Comparison of ENCODE assay signal across 12 cellular contexts in genomic region chr5:149586708-149587318, GRCh38. TPM values are rescaled to one million over a fixed set of nuclear protein-coding genes. Genes with fewer than 3 reads are reported as not detected.
A peak's percentile ranks its signal among the peaks of the same experiment; 100 is the strongest.
DNase-seq lines count a peak whose midpoint lies in the region; ATAC-seq and TF ChIP-seq lines count a peak whose summit lies in the region.
"Had no signal": no experiment of that assay in that cellular context is flagged by ENCODE, and none has a peak within 500 bp of the region (broad histone marks: within the 10 kb centered on the region; RNA-seq: fewer than 3 reads in every experiment).

No MANE protein-coding gene starts in this region.

- no peaks in the 10 kb centered on the region for H3K36me3 Mint-ChIP-seq in activated CD8-positive, alpha-beta memory T cell treated with anti-CD3 and anti-CD28 coated beads, Interleukin-2, amount 10 ng/mL, durations not matched to agents 7 days and 5 days

- no peak overlapping the region for H3K4me3 Mint-ChIP-seq in activated CD8-positive, alpha-beta memory T cell treated with anti-CD3 and anti-CD28 coated beads, Interleukin-2, amount 10 ng/mL, durations not matched to agents 7 days and 5 days

- peak; percentile 42 for ATAC-seq in activated CD8-positive, alpha-beta memory T cell treated with anti-CD3 and anti-CD28 coated beads, Interleukin-2, amount 10 ng/mL, durations not matched to agents 7 days and 5 days
- no peak for ATAC-seq in HG03039 (IDR thresholded peaks at IDR 0.05; ENCODE audit: unreplicated experiment)

- H3K4me1 Mint-ChIP-seq in activated CD8-positive, alpha-beta memory T cell treated with anti-CD3 and anti-CD28 coated beads, Interleukin-2, amount 10 ng/mL, durations not matched to agents 7 days and 5 days: peaks cover 5% of the 10 kb centered on the region

- H3K27me3 Mint-ChIP-seq in activated CD8-positive, alpha-beta memory T cell treated with anti-CD3 and anti-CD28 coated beads, Interleukin-2, amount 10 ng/mL, durations not matched to agents 7 days and 5 days: peaks cover 26% of the 10 kb centered on the region

- no peak for TF ChIP-seq POLR2A in erythroblast (IDR thresholded peaks at IDR 0.05; ENCODE audit: low read length)

- CTCF ChIA-PET in activated CD8-positive, alpha-beta memory T cell treated with anti-CD3 and anti-CD28 coated beads, Interleukin-2, amount 10 ng/mL, durations not matched to agents 7 days and 5 days (lab: Charles Lee): interaction anchor here (1.0 to 1.5 kb wide), 2 partner anchors 9 to 10 kb away, joined by 3 to 5 read pairs; no protein-coding TSS in a partner anchor

- peak overlapping the region; percentile 2 for H3K27ac ChIP-seq in temporal lobe (ENCODE audit: low read depth, low read length)

- no peaks in the 10 kb centered on the region for H3K9me3 Mint-ChIP-seq in activated CD8-positive, alpha-beta memory T cell treated with anti-CD3 and anti-CD28 coated beads, Interleukin-2, amount 10 ng/mL, durations not matched to agents 7 days and 5 days (ENCODE audit: low read depth)

- in situ Hi-C loops in ACHN (cut with HindIII; ENCODE audit: low pct_ligation_motif_present, low pct_unique_long_range_greater_than_20kb, low sequenced_read_pairs): no loop called here

- H3K27ac Mint-ChIP-seq in activated CD8-positive, alpha-beta memory T cell treated with anti-CD3 and anti-CD28 coated beads, Interleukin-2, amount 10 ng/mL, durations not matched to agents 7 days and 5 days: no peak overlapping the region

- DNase-seq in activated CD8-positive, alpha-beta memory T cell treated with anti-CD3 and anti-CD28 coated beads, Interleukin-2, amount 10 ng/mL, durations not matched to agents 7 days and 5 days: no peak
- no peak for DNase-seq in activated CD8-positive, alpha-beta memory T cell treated with anti-CD3 and anti-CD28 coated beads, Interleukin-2, amount 50 U/mL, for 48 hours
- DNase-seq in amniotic epithelial cell (ENCODE audit: low read depth) (peak; percentile 29), lung microvascular endothelial cell (ENCODE audit: low read depth in 2 of 2) (peak; percentile 16 to 57), ACHN (no peak), erythroblast (lab: John Stamatoyannopoulos, UW) (no peak)
- DNase-seq: KG1; kidney glomerular epithelial cell; NCI-H2029 treated with DMSO at 0.1 percent for 48 hours; stimulated activated CD4-positive, alpha-beta T cell treated with anti-CD3 and anti-CD28 coated beads, Interleukin-12 subunit alpha, Interleukin-12 subunit beta, amount 100 ng/mL, for 4 hours had no signal

RNA-seq across cellular contexts. Expression of gene ARHGEF37, which starts 5.5 kb away (rescaled TPM):
- 1 to 10 TPM in 1 of 2 experiments, under 1 TPM in 1; 0.37 to 1.1 TPM for total RNA-seq in activated CD8-positive, alpha-beta memory T cell treated with anti-CD3 and anti-CD28 coated beads, Interleukin-2, amount 10 ng/mL, durations not matched to agents 7 days and 5 days
- total RNA-seq in lung microvascular endothelial cell (9.8 and 16.1 TPM in 2 replicates), temporal lobe (0.49 TPM)

RNA-seq across cellular contexts. Expression of gene CSNK1A1, which starts 35.6 kb away (rescaled TPM):
- 100 to 1,000 TPM; 193 to 204 TPM for total RNA-seq in activated CD8-positive, alpha-beta memory T cell treated with anti-CD3 and anti-CD28 coated beads, Interleukin-2, amount 10 ng/mL, durations not matched to agents 7 days and 5 days
- total RNA-seq in lung microvascular endothelial cell: 290 and 294 TPM in 2 replicates
- total RNA-seq in temporal lobe: 260 TPM

Comparison
In these comparisons a context has a peak if more than half of its experiments do, and no peak if none do; other contexts are left out.
1. DNase-seq: peak in amniotic epithelial cell (single experiment) and lung microvascular endothelial cell (2 of 2); none in activated CD8-positive, alpha-beta memory T cell treated with anti-CD3 and anti-CD28 coated beads, Interleukin-2, amount 10 ng/mL, durations not matched to agents 7 days and 5 days (single experiment), activated CD8-positive, alpha-beta memory T cell treated with anti-CD3 and anti-CD28 coated beads, Interleukin-2, amount 50 U/mL, for 48 hours (single experiment), ACHN (single experiment) and erythroblast (0 of 2).